1 cellular context compared by ENCODE assay signal in genomic region chr1:6077919-6078318, GRCh38.
TF ChIP-seq lines count a peak whose summit lies in the region.

No MANE protein-coding gene starts in this region.

TF ChIP-seq in H1, 55 proteins besides CTCF, POLR2A, EP300 and RAD21:
- TF ChIP-seq BCL11A (IDR thresholded peaks at IDR 0.05; ENCODE audit: low read depth in 2 of 2, low read length in 2 of 2) (no peak), E2F6 (IDR thresholded peaks at IDR 0.05) (no peak), BACH1 (IDR thresholded peaks at IDR 0.05; ENCODE audit: low read length) (no peak), EGR1 (IDR thresholded peaks at IDR 0.05; ENCODE audit: borderline replicate concordance, low read depth, low read length) (no peak), ATF2 (IDR thresholded peaks at IDR 0.05; ENCODE audit: low read length) (no peak), NANOG (IDR thresholded peaks at IDR 0.05; ENCODE audit: insufficient read depth, low read depth, low read length, poor library complexity, severe bottlenecking) (no peak), KDM1A (IDR thresholded peaks at IDR 0.05; ENCODE audit: borderline replicate concordance, low read length) (no peak), CHD2 (IDR thresholded peaks at IDR 0.05; ENCODE audit: low read length) (no peak), CREB1 (IDR thresholded peaks at IDR 0.05) (no peak), JUN (IDR thresholded peaks at IDR 0.05; ENCODE audit: low read depth, low read length) (no peak), SIRT6 (IDR thresholded peaks at IDR 0.05; ENCODE audit: low read length) (no peak), ATF3 (IDR thresholded peaks at IDR 0.05; ENCODE audit: insufficient read depth, low read depth, low read length) (no peak), NRF1 (IDR thresholded peaks at IDR 0.05; ENCODE audit: low read depth, low read length) (no peak), FOSL1 (IDR thresholded peaks at IDR 0.05; ENCODE audit: insufficient read depth, low read depth, low read length) (no peak), SAP30 (IDR thresholded peaks at IDR 0.05; ENCODE audit: insufficient read depth, insufficient replicate concordance, low read length) (no peak), JUND (IDR thresholded peaks at IDR 0.05; ENCODE audit: low read length) (no peak), TAF7 (optimal IDR thresholded peaks at IDR 0.05; ENCODE audit: borderline replicate concordance, low read depth, low read length) (no peak), TAF1 (IDR thresholded peaks at IDR 0.05; ENCODE audit: low read depth, low read length) (no peak), TCF12 (IDR thresholded peaks at IDR 0.05; ENCODE audit: low read depth, low read length) (no peak)
